ENCODE assay signal across 8 cellular contexts in genomic region chr15:100349696-100350433, GRCh38. TPM values are rescaled to one million over a fixed set of nuclear protein-coding genes. Genes with fewer than 3 reads are reported as not detected.
DNase-seq lines count a peak whose midpoint lies in the region; ATAC-seq, FAIRE-seq and TF ChIP-seq lines count a peak whose summit lies in the region.

No MANE protein-coding gene starts in this region.

- no peaks in the 10 kb centered on the region for H3K79me2 ChIP-seq in PC-9 (ENCODE audit: low read depth)

- POLR2A ChIA-PET in PC-9 (lab: Charles Lee; ENCODE audit: unreplicated experiment): no interaction called here

- H3K9me3 ChIP-seq in PC-9 (ENCODE audit: insufficient read depth, low read depth): no peaks in the 10 kb centered on the region
- no peaks in the 10 kb centered on the region for H3K9me3 ChIP-seq in muscle layer of duodenum (ENCODE audit: control insufficient read depth in 1 of 2, low read length in 2 of 2)

- peak; percentile 83 for ATAC-seq in GM21360 (IDR thresholded peaks at IDR 0.05; ENCODE audit: unreplicated experiment)
- ATAC-seq in esophagus mucosa: peak; percentile 94

- H3K9me2 ChIP-seq in PC-9 (ENCODE audit: insufficient read depth): no peaks in the 10 kb centered on the region

- peak; percentile 88 for DNase-seq in Caki2 (ENCODE audit: low read depth)
- peak; percentile 76 for DNase-seq in HTR-8/SVneo (ENCODE audit: insufficient read length, low spot score)
- DNase-seq in PC-9: peak; percentile 65 to 95
- peak; percentile 94 to 95 for DNase-seq in activated T-cell treated with anti-CD3 and anti-CD28 coated beads, Interleukin-2, amount 50 U/mL, for 48 hours
- DNase-seq in stimulated activated CD8-positive, alpha-beta memory T cell treated with anti-CD3 and anti-CD28 coated beads, Interleukin-7, amount 100 ng/mL, for 1 hour (ENCODE audit: low read depth in 2 of 2): peak; percentile 61 to 67

- TSS peak; percentile 66 for BruUV-seq in PC-9 (replicated peaks; lab: Mats Ljungman, UMichigan)

- in situ Hi-C loops in Caki2 (cut with HindIII; ENCODE audit: low pct_unique_long_range_greater_than_20kb, low sequenced_read_pairs): no loop called here

- H3K27ac ChIP-seq in PC-9 (peak overlapping the region; percentile 51; the same call in 1 of the 2 replicates), muscle layer of duodenum (ENCODE audit: low read length) (peak overlapping the region; percentile 94)

- intact Hi-C loops in PC-9 (cut with micrococcal nuclease; ENCODE audit: unreplicated experiment): loop anchor here (1.0 to 5.0 kb wide), 4 partner anchors 33 to 658 kb away; partner anchors contain the start of genes ASB7 and LINS1

- H3K4me1 ChIP-seq in PC-9 (replicated peaks; ENCODE audit: insufficient read depth) (0 out of 2 replicates have a peak, but pooled peaks cover 12% of the 10 kb centered on the region), muscle layer of duodenum (ENCODE audit: control insufficient read depth in 1 of 2, insufficient read depth in 2 of 2, low read length in 2 of 2) (no peaks in the 10 kb centered on the region)

- no peak for FAIRE-seq in HTR-8/SVneo (lab: Jason Lieb, UNC)

- TF ChIP-seq CTCF in PC-9 (conservative IDR thresholded peaks at IDR 0.05): peak; percentile 76

- CTCF ChIA-PET in PC-9 (lab: Charles Lee): interaction anchor here (0.6 to 1.7 kb wide), 8 partner anchors 8 to 424 kb away, joined by 3 to 15 read pairs (median 4); partner anchors contain the start of genes ADAMTS17, ASB7 and LINS1

- peak overlapping the region; percentile 84 for H3K4me2 ChIP-seq in PC-9

- H3K36me3 ChIP-seq in PC-9 (ENCODE audit: low read depth): no peaks in the 10 kb centered on the region
- H3K36me3 ChIP-seq in muscle layer of duodenum (ENCODE audit: control insufficient read depth in 1 of 2, insufficient read depth in 2 of 2, low read length in 2 of 2): no peaks in the 10 kb centered on the region

- no peaks in the 10 kb centered on the region for H4K20me1 ChIP-seq in PC-9 (ENCODE audit: insufficient read depth)

- H3K27me3 ChIP-seq in PC-9 (ENCODE audit: insufficient read depth, low read depth) (peaks cover 6% of the 10 kb centered on the region; the same call in 1 of the 2 replicates), muscle layer of duodenum (ENCODE audit: low read depth, low read length) (no peaks in the 10 kb centered on the region)

- H2AFZ ChIP-seq in PC-9: peak overlapping the region; percentile 97

- H3K4me3 ChIP-seq in PC-9 (peak overlapping the region; percentile 63; the same call in 1 of the 2 replicates), muscle layer of duodenum (ENCODE audit: low read depth in 1 of 2, low read length in 2 of 2) (peak overlapping the region; percentile 85)

- H3F3A ChIP-seq in PC-9 (ENCODE audit: insufficient read depth, low read depth): peaks cover 12% of the 10 kb centered on the region; the same call in 1 of the 2 replicates

RNA-seq across cellular contexts. Expression of gene ADAMTS17, which starts 8.1 kb away (rescaled TPM):
- total RNA-seq in Caki2 (2014; rRNA removed; shearing (Covaris generic); ENCODE audit: low replicate concordance): not detected in 2 replicates
- total RNA-seq in PC-9 (2021): 2.0 and 3.2 TPM in 2 replicates
- total RNA-seq in esophagus mucosa: 4.0 TPM

Comparison
In these comparisons a context has a peak if more than half of its experiments do, and no peak if none do; other contexts are left out.
1. Peak in every context shown above with its lines: DNase-seq, ATAC-seq, H3K4me3 ChIP-seq and H3K27ac ChIP-seq.